8 cellular contexts compared by ENCODE assay signal in genomic region chr2:209425082-209426071, GRCh38. TPM values are rescaled to one million over a fixed set of nuclear protein-coding genes. Genes with fewer than 3 reads are reported as not detected.
DNase-seq lines count a peak whose midpoint lies in the region; ATAC-seq and TF ChIP-seq lines count a peak whose summit lies in the region.

No MANE protein-coding gene starts in this region.

- no peak overlapping the region for H3K4me3 Mint-ChIP-seq in activated CD8-positive, alpha-beta T cell treated with anti-CD3 and anti-CD28 coated beads for 36 hours
- H3K4me3 Mint-ChIP-seq in activated CD8-positive, alpha-beta T cell treated with anti-CD3 and anti-CD28 coated beads, Interleukin-2, amount 10 ng/mL, durations not matched to agents 7 days and 5 days = no peak overlapping the region
- H3K4me3 Mint-ChIP-seq in activated naive CD8-positive, alpha-beta T cell = peak overlapping the region; percentile 79
- peak overlapping the region; percentile 91 for H3K4me3 Mint-ChIP-seq in stimulated activated memory B cell treated with anti-CD40 and anti-IgM and Interleukin-4, amounts not matched to agents 10 μg/mL and 1 μg/mL and 100 μg/mL, for 72 hours

- H3K4me1 Mint-ChIP-seq in activated CD8-positive, alpha-beta T cell treated with anti-CD3 and anti-CD28 coated beads for 36 hours (ENCODE audit: low read depth) = peaks cover 10% of the 10 kb centered on the region
- H3K4me1 Mint-ChIP-seq in activated CD8-positive, alpha-beta T cell treated with anti-CD3 and anti-CD28 coated beads, Interleukin-2, amount 10 ng/mL, durations not matched to agents 7 days and 5 days (ENCODE audit: low read depth) = peaks cover 13% of the 10 kb centered on the region
- peaks cover 18% of the 10 kb centered on the region for H3K4me1 Mint-ChIP-seq in activated naive CD8-positive, alpha-beta T cell (ENCODE audit: low read depth)
- peaks cover 17% of the 10 kb centered on the region for H3K4me1 Mint-ChIP-seq in stimulated activated memory B cell treated with anti-CD40 and anti-IgM and Interleukin-4, amounts not matched to agents 10 μg/mL and 1 μg/mL and 100 μg/mL, for 72 hours

- intact Hi-C loops in activated CD8-positive, alpha-beta T cell treated with anti-CD3 and anti-CD28 coated beads for 36 hours (cut with micrococcal nuclease) = loop anchor here (10.0 kb wide), 2 partner anchors 91 to 129 kb away; no protein-coding TSS in a partner anchor

- TF ChIP-seq CTCF in activated CD8-positive, alpha-beta T cell treated with anti-CD3 and anti-CD28 coated beads for 36 hours (IDR thresholded peaks at IDR 0.05) = no peak

- H3K36me3 Mint-ChIP-seq in activated CD8-positive, alpha-beta T cell treated with anti-CD3 and anti-CD28 coated beads for 36 hours (ENCODE audit: low read depth) = no peaks in the 10 kb centered on the region
- no peaks in the 10 kb centered on the region for H3K36me3 Mint-ChIP-seq in activated CD8-positive, alpha-beta T cell treated with anti-CD3 and anti-CD28 coated beads, Interleukin-2, amount 10 ng/mL, durations not matched to agents 7 days and 5 days (ENCODE audit: low read depth)
- H3K36me3 Mint-ChIP-seq in activated naive CD8-positive, alpha-beta T cell = no peaks in the 10 kb centered on the region
- H3K36me3 Mint-ChIP-seq in stimulated activated memory B cell treated with anti-CD40 and anti-IgM and Interleukin-4, amounts not matched to agents 10 μg/mL and 1 μg/mL and 100 μg/mL, for 72 hours = no peaks in the 10 kb centered on the region

- peaks cover 21% of the 10 kb centered on the region for H3K27me3 Mint-ChIP-seq in activated CD8-positive, alpha-beta T cell treated with anti-CD3 and anti-CD28 coated beads for 36 hours
- peaks cover 20% of the 10 kb centered on the region for H3K27me3 Mint-ChIP-seq in activated CD8-positive, alpha-beta T cell treated with anti-CD3 and anti-CD28 coated beads, Interleukin-2, amount 10 ng/mL, durations not matched to agents 7 days and 5 days (ENCODE audit: low read depth)
- peaks cover 26% of the 10 kb centered on the region for H3K27me3 Mint-ChIP-seq in activated naive CD8-positive, alpha-beta T cell
- peaks cover 7% of the 10 kb centered on the region for H3K27me3 Mint-ChIP-seq in stimulated activated memory B cell treated with anti-CD40 and anti-IgM and Interleukin-4, amounts not matched to agents 10 μg/mL and 1 μg/mL and 100 μg/mL, for 72 hours

- no peak for ATAC-seq in activated CD8-positive, alpha-beta T cell treated with anti-CD3 and anti-CD28 coated beads for 36 hours
- no peak for ATAC-seq in activated CD8-positive, alpha-beta T cell treated with anti-CD3 and anti-CD28 coated beads, Interleukin-2, amount 10 ng/mL, durations not matched to agents 7 days and 5 days
- ATAC-seq in HG02610 (IDR thresholded peaks at IDR 0.05; ENCODE audit: unreplicated experiment) = peak; percentile 33
- no peak for ATAC-seq in stimulated activated memory B cell treated with anti-CD40 and anti-IgM and Interleukin-4, amounts not matched to agents 10 μg/mL and 1 μg/mL and 100 μg/mL, for 72 hours
- ATAC-seq in GM21529 (IDR thresholded peaks at IDR 0.05; ENCODE audit: unreplicated experiment) = no peak

- no peaks in the 10 kb centered on the region for H3K9me3 Mint-ChIP-seq in activated CD8-positive, alpha-beta T cell treated with anti-CD3 and anti-CD28 coated beads for 36 hours
- no peaks in the 10 kb centered on the region for H3K9me3 Mint-ChIP-seq in activated CD8-positive, alpha-beta T cell treated with anti-CD3 and anti-CD28 coated beads, Interleukin-2, amount 10 ng/mL, durations not matched to agents 7 days and 5 days (ENCODE audit: insufficient read depth)
- no peaks in the 10 kb centered on the region for H3K9me3 Mint-ChIP-seq in activated naive CD8-positive, alpha-beta T cell (ENCODE audit: low read depth)
- H3K9me3 Mint-ChIP-seq in stimulated activated memory B cell treated with anti-CD40 and anti-IgM and Interleukin-4, amounts not matched to agents 10 μg/mL and 1 μg/mL and 100 μg/mL, for 72 hours = no peaks in the 10 kb centered on the region

- POLR2A ChIA-PET in activated CD8-positive, alpha-beta T cell treated with anti-CD3 and anti-CD28 coated beads for 36 hours (lab: Charles Lee) = no interaction called here
- POLR2A ChIA-PET in activated CD8-positive, alpha-beta T cell treated with anti-CD3 and anti-CD28 coated beads, Interleukin-2, amount 10 ng/mL, durations not matched to agents 7 days and 5 days (lab: Charles Lee) = interaction anchor here (0.6 kb wide), 1 partner anchor 70 kb away, joined by 3 read pairs; no protein-coding TSS in a partner anchor

- DNase-seq in activated CD8-positive, alpha-beta T cell treated with anti-CD3 and anti-CD28 coated beads for 36 hours = peak; percentile 4
- no peak for DNase-seq in activated CD8-positive, alpha-beta T cell treated with anti-CD3 and anti-CD28 coated beads, Interleukin-2, amount 10 ng/mL, durations not matched to agents 7 days and 5 days
- DNase-seq in NCI-H2107 (lab: John Stamatoyannopoulos, UW) (peak; percentile 55), iPS-NIHi7 (ENCODE audit: extremely low spot score) (peak; percentile 13)

- H3K27ac Mint-ChIP-seq in activated CD8-positive, alpha-beta T cell treated with anti-CD3 and anti-CD28 coated beads for 36 hours = no peak overlapping the region
- no peak overlapping the region for H3K27ac Mint-ChIP-seq in activated CD8-positive, alpha-beta T cell treated with anti-CD3 and anti-CD28 coated beads, Interleukin-2, amount 10 ng/mL, durations not matched to agents 7 days and 5 days
- no peak overlapping the region for H3K27ac Mint-ChIP-seq in activated naive CD8-positive, alpha-beta T cell
- no peak overlapping the region for H3K27ac Mint-ChIP-seq in stimulated activated memory B cell treated with anti-CD40 and anti-IgM and Interleukin-4, amounts not matched to agents 10 μg/mL and 1 μg/mL and 100 μg/mL, for 72 hours

- CTCF ChIA-PET in activated CD8-positive, alpha-beta T cell treated with anti-CD3 and anti-CD28 coated beads for 36 hours (lab: Charles Lee) = interaction anchor here (1.4 to 2.6 kb wide), 2 partner anchors 8 to 774 kb away, joined by 3 to 13 read pairs; no protein-coding TSS in a partner anchor
- CTCF ChIA-PET in activated CD8-positive, alpha-beta T cell treated with anti-CD3 and anti-CD28 coated beads, Interleukin-2, amount 10 ng/mL, durations not matched to agents 7 days and 5 days (lab: Charles Lee) = interaction anchor here (0.8 to 2.2 kb wide), 5 partner anchors 19 to 773 kb away, joined by 3 to 9 read pairs (median 5); no protein-coding TSS in a partner anchor

RNA-seq across cellular contexts. Expression of gene MAP2, which starts 1.5 kb away (rescaled TPM):
- not detected for total RNA-seq in activated CD8-positive, alpha-beta T cell treated with anti-CD3 and anti-CD28 coated beads for 36 hours
- total RNA-seq in activated CD8-positive, alpha-beta T cell treated with anti-CD3 and anti-CD28 coated beads, Interleukin-2, amount 10 ng/mL, durations not matched to agents 7 days and 5 days = not detected

Comparison
In these comparisons a context has a peak if more than half of its experiments do, and no peak if none do; other contexts are left out.
1. H3K4me3 Mint-ChIP-seq: peak in activated naive CD8-positive, alpha-beta T cell (single experiment) and stimulated activated memory B cell treated with anti-CD40 and anti-IgM and Interleukin-4, amounts not matched to agents 10 μg/mL and 1 μg/mL and 100 μg/mL, for 72 hours (single experiment); none in activated CD8-positive, alpha-beta T cell treated with anti-CD3 and anti-CD28 coated beads for 36 hours (single experiment) and activated CD8-positive, alpha-beta T cell treated with anti-CD3 and anti-CD28 coated beads, Interleukin-2, amount 10 ng/mL, durations not matched to agents 7 days and 5 days (single experiment).